1 cellular context compared by ENCODE assay signal in genomic region chr18:69401475-69402218, GRCh38.
TF ChIP-seq lines count a peak whose summit lies in the region.

No MANE protein-coding gene starts in this region.

TF ChIP-seq in HepG2, 621 proteins besides CTCF, POLR2A, EP300 and RAD21 (continued from another document and continues in another):
- TF ChIP-seq ZNF513 (CRISPR knock-in tag; conservative IDR thresholded peaks at IDR 0.05) = no peak
- TF ChIP-seq THYN1 (CRISPR knock-in tag; IDR thresholded peaks at IDR 0.05; ENCODE audit: borderline replicate concordance, low read depth) = no peak
- TF ChIP-seq DDIT3 (CRISPR knock-in tag; IDR thresholded peaks at IDR 0.05) = no peak
- TF ChIP-seq RFXAP (CRISPR knock-in tag; IDR thresholded peaks at IDR 0.05; ENCODE audit: borderline replicate concordance) = no peak
- no peak for TF ChIP-seq SNAI1 (CRISPR knock-in tag; IDR thresholded peaks at IDR 0.05; ENCODE audit: borderline replicate concordance)
- TF ChIP-seq MAZ (IDR thresholded peaks at IDR 0.05; ENCODE audit: borderline replicate concordance, low read depth, low read length) = no peak
- TF ChIP-seq MAZ (CRISPR knock-in tag; IDR thresholded peaks at IDR 0.05; ENCODE audit: low read depth) = 0 out of 2 replicates have a peak, but pooled peaks have one; percentile 27
- TF ChIP-seq BORCS8-MEF2B (CRISPR knock-in tag; IDR thresholded peaks at IDR 0.05) = peak; percentile 44; the same call in 1 of the 2 replicates
- peak; percentile 58 for TF ChIP-seq SRY (CRISPR knock-in tag; IDR thresholded peaks at IDR 0.05)
- no peak for TF ChIP-seq RFXANK (CRISPR knock-in tag; IDR thresholded peaks at IDR 0.05)
- TF ChIP-seq TRAFD1 (CRISPR knock-in tag; IDR thresholded peaks at IDR 0.05; ENCODE audit: borderline replicate concordance) = no peak
- TF ChIP-seq SIX1 (CRISPR knock-in tag; IDR thresholded peaks at IDR 0.05; ENCODE audit: borderline replicate concordance) = no peak
- no peak for TF ChIP-seq ZNF709 (CRISPR knock-in tag; IDR thresholded peaks at IDR 0.05)
- TF ChIP-seq RXRA (CRISPR knock-in tag; IDR thresholded peaks at IDR 0.05) = 0 out of 2 replicates have a peak, but pooled peaks have one; percentile 9
- no peak for TF ChIP-seq ZNF629 (CRISPR knock-in tag; conservative IDR thresholded peaks at IDR 0.05)
- TF ChIP-seq ZNF784 (CRISPR knock-in tag; IDR thresholded peaks at IDR 0.05; ENCODE audit: borderline replicate concordance) = 0 out of 2 replicates have a peak, but pooled peaks have one; percentile 29
- no peak for TF ChIP-seq ZUFSP (CRISPR knock-in tag; IDR thresholded peaks at IDR 0.05; ENCODE audit: borderline replicate concordance)
- TF ChIP-seq SIN3A (IDR thresholded peaks at IDR 0.05; ENCODE audit: borderline replicate concordance, low read depth, low read length) = no peak
- peak; percentile 1; the same call in 1 of the 2 replicates for TF ChIP-seq PATZ1 (CRISPR knock-in tag; IDR thresholded peaks at IDR 0.05)
- TF ChIP-seq ZNF503 (CRISPR knock-in tag; IDR thresholded peaks at IDR 0.05) = no peak
- TF ChIP-seq ZNF124 (CRISPR knock-in tag; IDR thresholded peaks at IDR 0.05) = 0 out of 2 replicates have a peak, but pooled peaks have one; percentile 9
- TF ChIP-seq ZNF678 (CRISPR knock-in tag; IDR thresholded peaks at IDR 0.05) = no peak
- 0 out of 2 replicates have a peak, but pooled peaks have one; percentile 4 for TF ChIP-seq ARID5B (CRISPR knock-in tag; IDR thresholded peaks at IDR 0.05)
- TF ChIP-seq ZNF552 (CRISPR knock-in tag; IDR thresholded peaks at IDR 0.05; ENCODE audit: borderline replicate concordance) = no peak
- TF ChIP-seq HIVEP1 (CRISPR knock-in tag; IDR thresholded peaks at IDR 0.05) = 0 out of 2 replicates have a peak, but pooled peaks have one; percentile 5
- TF ChIP-seq SAP130 (CRISPR knock-in tag; IDR thresholded peaks at IDR 0.05; ENCODE audit: low read depth) = peak; percentile 6; the same call in 1 of the 2 replicates
- TF ChIP-seq LRRFIP1 (CRISPR knock-in tag; conservative IDR thresholded peaks at IDR 0.05) = no peak
- TF ChIP-seq ATF2 (CRISPR knock-in tag; IDR thresholded peaks at IDR 0.05) = no peak
- TF ChIP-seq SETDB1 (CRISPR knock-in tag; IDR thresholded peaks at IDR 0.05; ENCODE audit: borderline replicate concordance) = no peak
- TF ChIP-seq UBTF (CRISPR knock-in tag; IDR thresholded peaks at IDR 0.05) = peak; percentile 44; the same call in 1 of the 2 replicates
- TF ChIP-seq TFE3 (CRISPR knock-in tag; IDR thresholded peaks at IDR 0.05) = no peak
